In genomic region chr17:2854662-2855061, GRCh38 we compare ENCODE assay signal across 8 cellular contexts. TPM values are rescaled to one million over a fixed set of nuclear protein-coding genes. Genes with fewer than 3 reads are reported as not detected.
DNase-seq lines count a peak whose midpoint lies in the region; ATAC-seq, FAIRE-seq and TF ChIP-seq lines count a peak whose summit lies in the region.

No MANE protein-coding gene starts in this region.

- H2AFZ ChIP-seq in MM.1S (ENCODE audit: low read length) = no peak overlapping the region; the same call in 1 of the 2 replicates
- H2AFZ ChIP-seq in H1 (ENCODE audit: low read length) = no peak overlapping the region

- H3K4me1 Mint-ChIP-seq in natural killer cell treated with Interleukin-12 subunit alpha and Interleukin-12 subunit beta and Interleukin-15 and Interleukin-18, amount 100 ng/mL, for 72 hours (ENCODE audit: low read depth in 2 of 2) = peaks cover 38 to 49% of the 10 kb centered on the region in 2 donors

- H4K5ac ChIP-seq in H1 (ENCODE audit: insufficient read length, low read depth, low read length) = no peak overlapping the region

- no peaks in the 10 kb centered on the region for H4K20me1 ChIP-seq in MM.1S (ENCODE audit: insufficient read depth, low read length)
- H4K20me1 ChIP-seq in H1 (replicated peaks in 1 of 2; ENCODE audit: control insufficient read depth in 1 of 2, insufficient read depth in 2 of 2, low read length in 2 of 2) = peaks cover 4 to 12% of the 10 kb centered on the region in 2 experiments

- peaks cover 18% of the 10 kb centered on the region for H3K23me2 ChIP-seq in H1 (ENCODE audit: low read depth, low read length)

- H3F3A ChIP-seq in MM.1S (ENCODE audit: insufficient read depth, low read length) = no peaks in the 10 kb centered on the region

- H3K14ac ChIP-seq in H1 (ENCODE audit: insufficient read length) = peak overlapping the region; percentile 31

- H3K9me3 Mint-ChIP-seq in natural killer cell treated with Interleukin-12 subunit alpha and Interleukin-12 subunit beta and Interleukin-15 and Interleukin-18, amount 100 ng/mL, for 72 hours = no peaks in the 10 kb centered on the region

- 2% methylated on average over 7 of the region's 7 CpGs; no CpG with 5 or more reads in 1 of the 2 experiments for WGBS in H1 (ENCODE audit: extremely low coverage in 1 of 2, insufficient coverage in 1 of 2, insufficient read length in 1 of 2, insufficient replicate concordance in 2 of 2, low coverage in 1 of 2, low lambda C conversion rate in 2 of 2, missing lambda C conversion rate in 1 of 2), 2 experiments

- no peak overlapping the region; the same call in 1 of the 2 replicates for H2AK5ac ChIP-seq in H1 (ENCODE audit: low read depth, low read length)

- POLR2A ChIA-PET in H1 (lab: Charles Lee; ENCODE audit: partially characterized antibody) = interaction anchor here (0.9 to 2.6 kb wide), 7 partner anchors 13 to 93 kb away, joined by 3 to 14 read pairs (median 4); no protein-coding TSS in a partner anchor

- DNase-seq in MM.1S (no peak), H1 (ENCODE audit: low read depth in 1 of 2, low spot score in 2 of 2) (no peak), HuH-7 (ENCODE audit: low spot score) (no peak), GM20000 (ENCODE audit: low spot score) (no peak), MV-4-11 (lab: John Stamatoyannopoulos, UW) (no peak)
- DNase-seq in natural killer cell treated with Interleukin-12 subunit alpha and Interleukin-12 subunit beta and Interleukin-15 and Interleukin-18, amount 100 ng/mL, for 72 hours (ENCODE audit: low spot score) = no peak

- H3K27me3 ChIP-seq in MM.1S (replicated peaks; ENCODE audit: insufficient read depth, low read length) = peaks cover 68% of the 10 kb centered on the region
- H3K27me3 ChIP-seq in H1 (replicated peaks in 1 of 4; ENCODE audit: control insufficient read depth in 3 of 4, extremely low read depth in 1 of 4, insufficient read depth in 3 of 4, low read length in 3 of 4) = peaks cover 0 to 5% (median 2%) of the 10 kb centered on the region in 4 experiments; a peak in 2 of 7 replicates

- no peaks in the 10 kb centered on the region for H3K36me3 Mint-ChIP-seq in natural killer cell treated with Interleukin-12 subunit alpha and Interleukin-12 subunit beta and Interleukin-15 and Interleukin-18, amount 100 ng/mL, for 72 hours

- H3K27ac Mint-ChIP-seq in natural killer cell treated with Interleukin-12 subunit alpha and Interleukin-12 subunit beta and Interleukin-15 and Interleukin-18, amount 100 ng/mL, for 72 hours = no peak overlapping the region

- H2BK12ac ChIP-seq in H1 (ENCODE audit: low read depth, low read length) = peak overlapping the region; percentile 52; the same call in 1 of the 2 replicates

- H3K18ac ChIP-seq in H1 (ENCODE audit: extremely low read depth, low read length) = peak overlapping the region; percentile 91

- no peaks in the 10 kb centered on the region for H3K4me1 ChIP-seq in MM.1S (ENCODE audit: low read length)
- H3K4me1 ChIP-seq in H1 (replicated peaks in 1 of 4; ENCODE audit: control insufficient read depth in 3 of 4, insufficient read depth in 4 of 4, low read length in 3 of 4) = peaks cover 8 to 26% (median 20%) of the 10 kb centered on the region in 4 experiments

- H3K4me3 ChIP-seq in MM.1S (ENCODE audit: low read length) (peak overlapping the region; percentile 58; the same call in 1 of the 2 replicates), H1 (ENCODE audit: extremely low read depth in 1 of 4, insufficient read depth in 2 of 4, low read depth in 3 of 4, low read length in 4 of 4) (peak overlapping the region; percentile 77 to 90 (median 86))

- H3K27ac ChIP-seq in C4-2B (peak overlapping the region; percentile 60), MM.1S (ENCODE audit: low read length) (no peak overlapping the region), H1 (ENCODE audit: low read depth, low read length) (no peak overlapping the region)

- no peak overlapping the region for H3K9ac ChIP-seq in MM.1S (ENCODE audit: low read length)
- peak overlapping the region in 2 of 4 experiments; percentile 55 to 63; a peak in 5 of 7 replicates for H3K9ac ChIP-seq in H1 (replicated peaks in 1 of 4; ENCODE audit: extremely low read depth in 1 of 4, low read depth in 3 of 4, low read length in 3 of 4)

- H3K9me2 ChIP-seq in MM.1S (replicated peaks; ENCODE audit: insufficient read depth, low read length) = no peaks in the 10 kb centered on the region

- FAIRE-seq in H1 (lab: Jason Lieb, UNC) = no peak

- no peak for TF ChIP-seq EP300 in H1 (IDR thresholded peaks at IDR 0.05; ENCODE audit: borderline replicate concordance in 1 of 2, low read depth in 2 of 2, low read length in 2 of 2)

- no peaks in the 10 kb centered on the region for H3K27me3 Mint-ChIP-seq in natural killer cell treated with Interleukin-12 subunit alpha and Interleukin-12 subunit beta and Interleukin-15 and Interleukin-18, amount 100 ng/mL, for 72 hours

- H3K4me2 ChIP-seq in MM.1S (ENCODE audit: low read depth, low read length) = peak overlapping the region; percentile 89; the same call in 1 of the 2 replicates
- peak overlapping the region; percentile 92 to 95 for H3K4me2 ChIP-seq in H1 (ENCODE audit: insufficient read depth in 1 of 2, low read depth in 2 of 2, low read length in 2 of 2)

- no peak for TF ChIP-seq POLR2A in H1 (IDR thresholded peaks at IDR 0.05; ENCODE audit: control extremely low read depth in 1 of 2, low read depth in 2 of 2, low read length in 2 of 2)

- H4K8ac ChIP-seq in H1 (ENCODE audit: extremely low read depth, insufficient read depth, low read length) = no peak overlapping the region; the same call in 1 of the 2 replicates

- H2BK15ac ChIP-seq in H1 (ENCODE audit: low read length) = no peak overlapping the region; the same call in 1 of the 2 replicates

- CTCF ChIA-PET in H1 (lab: Charles Lee; ENCODE audit: partially characterized antibody) = interaction anchor here (0.6 to 13.3 kb wide), 6 partner anchors 10 to 378 kb away, joined by 3 to 233 read pairs (median 9); no protein-coding TSS in a partner anchor

- peaks cover 5% of the 10 kb centered on the region for H3K79me1 ChIP-seq in H1 (ENCODE audit: low read depth, low read length)

- no peak for TF ChIP-seq CTCF in C4-2B (conservative IDR thresholded peaks at IDR 0.05)
- no peak for TF ChIP-seq CTCF in MM.1S (IDR thresholded peaks at IDR 0.05; ENCODE audit: low read length)
- no peak for TF ChIP-seq CTCF in H1 (IDR thresholded peaks at IDR 0.05; ENCODE audit: control extremely low read depth in 1 of 3, insufficient read depth in 1 of 3, low read depth in 1 of 3, low read length in 3 of 3)
- TF ChIP-seq CTCF in GM20000 (IDR thresholded peaks at IDR 0.05; ENCODE audit: extremely low read depth, missing control alignments) = no peak

- no peak for TF ChIP-seq RAD21 in H1 (IDR thresholded peaks at IDR 0.05 in 1 of 2, conservative IDR thresholded peaks at IDR 0.05 in 1 of 2; ENCODE audit: low read depth in 2 of 2, low read length in 2 of 2)

- H2BK120ac ChIP-seq in H1 (replicated peaks; ENCODE audit: low read depth, low read length) = peak overlapping the region; percentile 22

- 0 out of 2 replicates have a peak overlapping the region, but pooled peaks have one; percentile 74 for H2BK20ac ChIP-seq in H1 (ENCODE audit: low read length)

- peak overlapping the region; percentile 88; the same call in 1 of the 2 replicates for H2BK5ac ChIP-seq in H1 (ENCODE audit: low read depth, low read length)

- H3K4me3 Mint-ChIP-seq in natural killer cell treated with Interleukin-12 subunit alpha and Interleukin-12 subunit beta and Interleukin-15 and Interleukin-18, amount 100 ng/mL, for 72 hours = peak overlapping the region; percentile 83

- H3K36me3 ChIP-seq in MM.1S (replicated peaks; ENCODE audit: insufficient read depth, low read length) (no peaks in the 10 kb centered on the region), H1 (ENCODE audit: control insufficient read depth in 2 of 4, insufficient read depth in 4 of 4, low read length in 3 of 4) (no peaks in the 10 kb centered on the region)

- peak overlapping the region; percentile 17 for H3K4ac ChIP-seq in H1 (replicated peaks; ENCODE audit: insufficient read length, low read depth, low read length)

- no peak overlapping the region for H3K23ac ChIP-seq in H1 (ENCODE audit: insufficient read length)

- peak overlapping the region; percentile 68 for H4K91ac ChIP-seq in H1 (replicated peaks; ENCODE audit: insufficient read length, low read length)

- H3K9me3 ChIP-seq in MM.1S (replicated peaks; ENCODE audit: insufficient read depth, low read length) (no peaks in the 10 kb centered on the region), H1 (ENCODE audit: insufficient read depth in 2 of 2, low read depth in 1 of 2, low read length in 1 of 2) (no peaks in the 10 kb centered on the region)

- H3K79me2 ChIP-seq in MM.1S (ENCODE audit: low read length) (no peaks in the 10 kb centered on the region), H1 (ENCODE audit: control insufficient read depth in 1 of 2, insufficient read depth in 2 of 2, low read length in 2 of 2) (peaks cover 28 to 52% of the 10 kb centered on the region in 2 experiments)

- no peak for ATAC-seq in natural killer cell treated with Interleukin-12 subunit alpha and Interleukin-12 subunit beta and Interleukin-15 and Interleukin-18, amount 100 ng/mL, for 72 hours
- no peak for ATAC-seq in GM19035 (IDR thresholded peaks at IDR 0.05; ENCODE audit: unreplicated experiment)

- no peak overlapping the region for H3K56ac ChIP-seq in H1 (replicated peaks; ENCODE audit: insufficient read length, low read depth, low read length)

TF ChIP-seq in H1, 55 proteins besides CTCF, POLR2A, EP300 and RAD21 (continues in another document):
- no peak for TF ChIP-seq CBX5 (IDR thresholded peaks at IDR 0.05; ENCODE audit: low read depth, low read length)
- no peak for TF ChIP-seq SRF (IDR thresholded peaks at IDR 0.05; ENCODE audit: low read depth, low read length)
- TF ChIP-seq MAX (IDR thresholded peaks at IDR 0.05) = no peak
- TF ChIP-seq RFX5 (IDR thresholded peaks at IDR 0.05; ENCODE audit: borderline replicate concordance, low read depth, low read length) = no peak
- no peak for TF ChIP-seq SP2 (IDR thresholded peaks at IDR 0.05; ENCODE audit: low read length)
- no peak for TF ChIP-seq EGR1 (IDR thresholded peaks at IDR 0.05; ENCODE audit: borderline replicate concordance, low read depth, low read length)

RNA-seq across cellular contexts. Expression of gene RAP1GAP2, which starts 58.4 kb away (rescaled TPM):
- total RNA-seq in H1 (2021; fragmentation: NEBNext Ultra II Directional; extraction: Animal tissue kit (Norgen Biotek cat#: 25700)) = 63.4 and 63.8 TPM in 2 replicates
- polyA plus RNA-seq in H1 (2011; rRNA removed) = 24.0 and 28.9 TPM in 2 replicates
- 25.1 TPM for polyA plus RNA-seq in H1 (2011; cell fraction: cytosol; rRNA removed)
- polyA plus RNA-seq in H1 (2011; cell fraction: nucleus; rRNA removed) = 165 TPM
- 26.1 to 39.5 TPM (median 30.8 TPM) in 4 replicates for polyA plus RNA-seq in H1 (2012, experiment 1 of 2)
- 16.1 TPM for polyA plus RNA-seq in H1 (2012, experiment 2 of 2)
- polyA plus RNA-seq in H1 (2013, experiment 1 of 2) = 22.5 TPM
- 22.8 TPM for polyA plus RNA-seq in H1 (2013, experiment 2 of 2)
- polyA minus RNA-seq in H1 (2011; rRNA and poly(A)+ RNA removed) = 27.1 and 37.8 TPM in 2 replicates
- 18.9 TPM for polyA minus RNA-seq in H1 (2011; cell fraction: cytosol; rRNA and poly(A)+ RNA removed)
- polyA minus RNA-seq in H1 (2011; cell fraction: nucleus; rRNA and poly(A)+ RNA removed) = 28.5 TPM
- 10 to 100 TPM in 1 of 2 donors, 1 to 10 TPM in 1; 7.7 to 14.5 TPM for total RNA-seq in natural killer cell treated with Interleukin-12 subunit alpha and Interleukin-12 subunit beta and Interleukin-15 and Interleukin-18, amount 100 ng/mL, for 72 hours
